Comparison of ENCODE assay signal across 9 cellular contexts in the genomic region with DNA sequence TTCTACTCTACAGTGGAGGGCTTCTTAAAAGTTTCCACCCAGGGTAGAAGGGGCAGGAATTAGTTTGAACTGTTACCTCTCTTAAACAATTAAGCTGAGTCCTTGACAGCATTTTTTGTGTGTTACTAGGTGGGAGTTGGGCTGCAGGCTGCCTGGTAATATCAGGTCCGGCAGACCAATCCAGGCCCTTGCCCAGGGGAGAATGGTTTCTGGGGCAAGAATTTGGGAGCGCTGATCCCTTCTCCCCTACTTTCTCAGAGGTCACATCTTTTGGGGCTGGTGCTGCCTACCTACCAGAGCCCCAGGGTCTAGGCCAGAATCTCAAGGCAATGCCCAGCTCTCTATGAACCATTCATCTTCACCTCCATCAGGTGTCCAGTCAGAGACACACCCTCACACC. TPM values are rescaled to one million over a fixed set of nuclear protein-coding genes. Genes with fewer than 3 reads are reported as not detected.
DNase-seq lines count a peak whose midpoint lies in the region; ATAC-seq and TF ChIP-seq lines count a peak whose summit lies in the region.
"Had no signal": no experiment of that assay in that cellular context is flagged by ENCODE, and none has a peak within 500 bp of the region (broad histone marks: within the 10 kb centered on the region; RNA-seq: fewer than 3 reads in every experiment).

No MANE protein-coding gene starts in this region.

- no peaks in the 10 kb centered on the region for H3K27me3 Mint-ChIP-seq in Calu3 (ENCODE audit: unreplicated experiment)
- H3K27me3 Mint-ChIP-seq in osteocyte (ENCODE audit: unreplicated experiment) = no peaks in the 10 kb centered on the region

- H3K9me2 ChIP-seq in PC-9 (ENCODE audit: insufficient read depth) = no peaks in the 10 kb centered on the region

- H3K36me3 Mint-ChIP-seq in Calu3 (ENCODE audit: insufficient read depth, unreplicated experiment) (peaks cover 32% of the 10 kb centered on the region), osteocyte (ENCODE audit: unreplicated experiment) (peaks cover 11% of the 10 kb centered on the region)

- H3K4me1 ChIP-seq in PC-9 (replicated peaks; ENCODE audit: insufficient read depth) (peaks cover 21% of the 10 kb centered on the region), mucosa of descending colon (ENCODE audit: low read depth) (peaks cover 15% of the 10 kb centered on the region)

- TF ChIP-seq CTCF in Calu3 (IDR thresholded peaks at IDR 0.05; ENCODE audit: unreplicated experiment) = no peak
- TF ChIP-seq CTCF in PC-9 (conservative IDR thresholded peaks at IDR 0.05) = no peak
- no peak for TF ChIP-seq CTCF in epithelial cell of esophagus (IDR thresholded peaks at IDR 0.05; ENCODE audit: insufficient read depth, low read depth, low read length, missing control alignments)
- no peak for TF ChIP-seq CTCF in osteocyte (IDR thresholded peaks at IDR 0.05)
- TF ChIP-seq CTCF in GM20000 (IDR thresholded peaks at IDR 0.05; ENCODE audit: extremely low read depth, missing control alignments) = no peak
- no peak for TF ChIP-seq CTCF in mucosa of descending colon (IDR thresholded peaks at IDR 0.05)

- peaks cover 46% of the 10 kb centered on the region for H4K20me1 ChIP-seq in PC-9 (ENCODE audit: insufficient read depth)

- H2AFZ ChIP-seq in PC-9 = no peak overlapping the region

- H3K27ac ChIP-seq in PC-9 = peak overlapping the region; percentile 89

- H3K9me3 ChIP-seq in PC-9 (ENCODE audit: insufficient read depth, low read depth) (no peaks in the 10 kb centered on the region), mucosa of descending colon (no peaks in the 10 kb centered on the region)

- intact Hi-C loops in Calu3 (cut with micrococcal nuclease; ENCODE audit: unreplicated experiment) = no loop called here
- intact Hi-C loops in PC-9 (cut with micrococcal nuclease; ENCODE audit: unreplicated experiment) = no loop called here
- intact Hi-C loops in mucosa of descending colon (cut with DNase I, micrococcal nuclease) = no loop called here

- peaks cover 64% of the 10 kb centered on the region for H3K79me2 ChIP-seq in PC-9 (ENCODE audit: low read depth)

- BruUV-seq in Calu3 (replicated peaks; lab: Mats Ljungman, UMichigan) (TSS peak; percentile 66), PC-9 (replicated peaks; lab: Mats Ljungman, UMichigan) (TSS peak; percentile 61)

- H3K36me3 ChIP-seq in PC-9 (ENCODE audit: low read depth) (peaks cover 8% of the 10 kb centered on the region), mucosa of descending colon (ENCODE audit: low read depth) (no peaks in the 10 kb centered on the region)

- H3K4me3 ChIP-seq in PC-9 (peak overlapping the region; percentile 87), epithelial cell of esophagus (ENCODE audit: low read length) (peak overlapping the region; percentile 96), mucosa of descending colon (no peak overlapping the region)

- H3K4me1 Mint-ChIP-seq in Calu3 (ENCODE audit: low read depth, unreplicated experiment) (peaks cover 18% of the 10 kb centered on the region), osteocyte (ENCODE audit: unreplicated experiment) (peaks cover 25% of the 10 kb centered on the region)

- DNase-seq in Calu3 (no peak), PC-9 (no peak), epithelial cell of esophagus (ENCODE audit: low read depth) (no peak), osteocyte (ENCODE audit: extremely low spot score, unreplicated experiment) (no peak), occipital lobe (lab: John Stamatoyannopoulos, UW) (no peak), GM20000 (ENCODE audit: low spot score) (no peak), mucosa of descending colon (no peak)
- DNase-seq: amniotic stem cell had no signal

- no peaks in the 10 kb centered on the region for H3K27me3 ChIP-seq in PC-9 (ENCODE audit: insufficient read depth, low read depth)

- peak overlapping the region; percentile 85 for H3K4me2 ChIP-seq in PC-9

- H3K9me3 Mint-ChIP-seq in Calu3 (ENCODE audit: low read depth, unreplicated experiment) (no peaks in the 10 kb centered on the region), osteocyte (ENCODE audit: unreplicated experiment) (no peaks in the 10 kb centered on the region)

- peaks cover 8% of the 10 kb centered on the region for H3F3A ChIP-seq in PC-9 (ENCODE audit: insufficient read depth, low read depth)

- POLR2A ChIA-PET in PC-9 (lab: Charles Lee; ENCODE audit: unreplicated experiment) = no interaction called here

- H3K27ac Mint-ChIP-seq in Calu3 (ENCODE audit: unreplicated experiment) (peak overlapping the region; percentile 99), osteocyte (ENCODE audit: unreplicated experiment) (peak overlapping the region; percentile 98)

- CTCF ChIA-PET in Calu3 (lab: Charles Lee) (interaction anchor here (0.7 kb wide), 1 partner anchor 298 kb away, joined by 3 read pairs; the partner anchor contains the start of gene CUEDC2), PC-9 (lab: Charles Lee) (interaction anchor here (0.6 kb wide), 2 partner anchors 19 to 241 kb away, joined by 3 read pairs; no protein-coding TSS in a partner anchor)

- ATAC-seq in mucosa of descending colon = no peak
- ATAC-seq in HG02678 (IDR thresholded peaks at IDR 0.05; ENCODE audit: unreplicated experiment) = no peak

- peak overlapping the region; percentile 98 for H3K4me3 Mint-ChIP-seq in Calu3 (ENCODE audit: low read depth, unreplicated experiment)
- peak overlapping the region; percentile 99 for H3K4me3 Mint-ChIP-seq in osteocyte (ENCODE audit: unreplicated experiment)

RNA-seq across cellular contexts. Expression of gene PPRC1, which starts 1.6 kb away (rescaled TPM):
- 43.9 and 49.3 TPM in 2 replicates for total RNA-seq in Calu3 (2022)
- total RNA-seq in PC-9 (2021) = 22.9 and 25.1 TPM in 2 replicates
- 40.7 and 42.0 TPM in 2 replicates for total RNA-seq in osteocyte
- 8.4 TPM for total RNA-seq in occipital lobe
- 10 to 100 TPM; 17.1 to 30.3 (median 20.3) TPM for total RNA-seq in mucosa of descending colon

RNA-seq across cellular contexts. Expression of gene LDB1, which starts 14.2 kb away (rescaled TPM):
- total RNA-seq in Calu3 (2022) = 25.8 and 27.5 TPM in 2 replicates
- total RNA-seq in PC-9 (2021) = 31.2 and 38.5 TPM in 2 replicates
- total RNA-seq in osteocyte = 112 and 114 TPM in 2 replicates
- total RNA-seq in occipital lobe = 70.8 TPM
- total RNA-seq in mucosa of descending colon = 10 to 100 TPM; 32.3 to 92.2 (median 37.2) TPM

RNA-seq across cellular contexts. Expression of gene NOLC1, which starts 17.8 kb away (rescaled TPM):
- 78.4 and 93.3 TPM in 2 replicates for total RNA-seq in Calu3 (2022)
- 58.3 and 59.5 TPM in 2 replicates for total RNA-seq in PC-9 (2021)
- 46.0 and 48.2 TPM in 2 replicates for total RNA-seq in osteocyte
- 32.4 TPM for total RNA-seq in occipital lobe
- total RNA-seq in mucosa of descending colon = 10 to 100 TPM; 33.2 to 44.3 (median 40.1) TPM
